Comparison of ENCODE assay signal across 23 cellular contexts in genomic region chr16:47413041-47413440, GRCh38. TPM values are rescaled to one million over a fixed set of nuclear protein-coding genes. Genes with fewer than 3 reads are reported as not detected.
DNase-seq lines count a peak whose midpoint lies in the region; TF ChIP-seq lines count a peak whose summit lies in the region.
"Had no signal": no experiment of that assay in that cellular context is flagged by ENCODE, and none has a peak within 500 bp of the region (broad histone marks: within the 10 kb centered on the region; RNA-seq: fewer than 3 reads in every experiment).

No MANE protein-coding gene starts in this region.

- TF ChIP-seq CTCF in AG04449 (IDR thresholded peaks at IDR 0.05; ENCODE audit: insufficient read depth, low read length, missing control alignments) (no peak), osteocyte (IDR thresholded peaks at IDR 0.05) (no peak)

- H3K27ac Mint-ChIP-seq in osteocyte (ENCODE audit: unreplicated experiment) = peak overlapping the region; percentile 35

- no peaks in the 10 kb centered on the region for H3K27me3 Mint-ChIP-seq in osteocyte (ENCODE audit: unreplicated experiment)
- H3K27me3 Mint-ChIP-seq: CD4-positive, CD25-positive, alpha-beta regulatory T cell had no signal

- DNase-seq in AG04449 (ENCODE audit: low read depth, low spot score) (peak; percentile 9), RPMI8226 (peak; percentile 5), brain pericyte (ENCODE audit: low read depth, low spot score) (peak; percentile 55), osteocyte (ENCODE audit: extremely low spot score, unreplicated experiment) (no peak), NCI-H187 treated with DMSO at 0.1 percent for 48 hours (lab: John Stamatoyannopoulos, UW) (no peak), HCEC 1CT (no peak), LoVo (ENCODE audit: low spot score) (no peak)
- DNase-seq: CD4-positive, CD25-positive, alpha-beta regulatory T cell; DMS53; GF-D8; GOT3; IMR-90; KG1; NCI-H1048; NCI-H1694; NCI-H2081; NCI-H2171 treated with DMSO at 0.1 percent for 48 hours; NCI-H345; NCI-H524; NCI-H774; SJCRH30 had no signal

- no peak overlapping the region for H3K4me3 Mint-ChIP-seq in osteocyte (ENCODE audit: unreplicated experiment)
- H3K4me3 Mint-ChIP-seq: CD4-positive, CD25-positive, alpha-beta regulatory T cell had no signal

- H3K4me3 ChIP-seq in AG04449 (ENCODE audit: low read depth, low read length) = no peak overlapping the region
- H3K4me3 ChIP-seq: BLaER1, HAP-1, SJCRH30 had no signal

- H3K9me3 Mint-ChIP-seq in osteocyte (ENCODE audit: unreplicated experiment) = no peaks in the 10 kb centered on the region

- peaks cover 11% of the 10 kb centered on the region for H3K36me3 Mint-ChIP-seq in osteocyte (ENCODE audit: unreplicated experiment)

- POLR2A ChIA-PET in AG04449 (lab: Yijun Ruan, JAX) = no interaction called here

- peaks cover 20% of the 10 kb centered on the region for H3K4me1 Mint-ChIP-seq in osteocyte (ENCODE audit: unreplicated experiment)

- CTCF ChIA-PET in AG04449 (lab: Yijun Ruan, JAX) = no interaction called here

RNA-seq across cellular contexts. Expression of gene ITFG1, which starts 47.8 kb away (rescaled TPM):
- total RNA-seq in osteocyte = 69.5 and 70.0 TPM in 2 replicates

RNA-seq across cellular contexts. Expression of gene PHKB, which starts 48.1 kb away (rescaled TPM):
- total RNA-seq in osteocyte = 61.2 and 64.3 TPM in 2 replicates

Comparison
In these comparisons a context has a peak if more than half of its experiments do, and no peak if none do; other contexts are left out.
1. DNase-seq: peak in AG04449 (single experiment), RPMI8226 (single experiment) and brain pericyte (single experiment); none in osteocyte (single experiment), NCI-H187 treated with DMSO at 0.1 percent for 48 hours (single experiment), HCEC 1CT (single experiment) and LoVo (single experiment).